ENCODE assay signal across 14 cellular contexts in genomic region chr17:8378117-8378516, GRCh38. TPM values are rescaled to one million over a fixed set of nuclear protein-coding genes. Genes with fewer than 3 reads are reported as not detected.
A peak's percentile ranks its signal among the peaks of the same experiment; 100 is the strongest.
DNase-seq lines count a peak whose midpoint lies in the region; ATAC-seq, FAIRE-seq and TF ChIP-seq lines count a peak whose summit lies in the region.
"Not testable (repeated sequence)": the region's sequence is repeated elsewhere in the genome, so short reads cannot be mapped to it uniquely, and the experiment has no call there.
"Had no signal": no experiment of that assay in that cellular context is flagged by ENCODE, and none has a peak within 500 bp of the region (broad histone marks: within the 10 kb centered on the region; RNA-seq: fewer than 3 reads in every experiment).

No MANE protein-coding gene starts in this region.

- not testable (repeated sequence) for H3K9ac ChIP-seq in SK-N-MC (ENCODE audit: insufficient read length)

- CTCF ChIA-PET in A549 (lab: Yijun Ruan, JAX) = interaction anchor here (1.2 to 2.2 kb wide), 2 partner anchors 18 to 368 kb away, joined by 4 to 5 read pairs; no protein-coding TSS in a partner anchor
- CTCF ChIA-PET in activated CD8-positive, alpha-beta T cell treated with anti-CD3 and anti-CD28 coated beads for 36 hours (lab: Charles Lee) = interaction anchor here (1.7 to 2.1 kb wide), 2 partner anchors 32 to 318 kb away, joined by 3 to 6 read pairs; no protein-coding TSS in a partner anchor

- peaks cover 81% of the 10 kb centered on the region for H3K36me3 Mint-ChIP-seq in GM23338 (ENCODE audit: low read depth)
- H3K36me3 Mint-ChIP-seq in activated CD8-positive, alpha-beta T cell treated with anti-CD3 and anti-CD28 coated beads for 36 hours (ENCODE audit: low read depth) = peaks cover 77% of the 10 kb centered on the region
- H3K36me3 Mint-ChIP-seq in activated naive CD4-positive, alpha-beta T cell treated with anti-CD3 and anti-CD28 coated beads, Interleukin-2, amount 50 U/mL, for 72 hours = peaks cover 51 to 54% of the 10 kb centered on the region in 2 donors
- H3K36me3 Mint-ChIP-seq in effector memory CD8-positive, alpha-beta T cell (ENCODE audit: insufficient read depth) = peaks cover 69% of the 10 kb centered on the region
- peaks cover 58% of the 10 kb centered on the region for H3K36me3 Mint-ChIP-seq in natural killer cell treated with Interleukin-12 subunit alpha and Interleukin-12 subunit beta and Interleukin-15 and Interleukin-18, amount 100 ng/mL, for 72 hours

- not testable (repeated sequence) for H3K27me3 Mint-ChIP-seq in GM23338 (ENCODE audit: insufficient read depth, low read depth, poor library complexity); activated CD8-positive, alpha-beta T cell treated with anti-CD3 and anti-CD28 coated beads for 36 hours; effector memory CD8-positive, alpha-beta T cell; natural killer cell treated with Interleukin-12 subunit alpha and Interleukin-12 subunit beta and Interleukin-15 and Interleukin-18, amount 100 ng/mL, for 72 hours

- not testable (repeated sequence) for H3K27ac ChIP-seq in A549
- H3K27ac ChIP-seq in GM23338 (ENCODE audit: low read depth) (peak overlapping the region; percentile 99), SK-N-MC (peak overlapping the region; percentile 90), testis (peak overlapping the region; percentile 75 to 91)

- H3K4me3 Mint-ChIP-seq in GM23338; effector memory CD8-positive, alpha-beta T cell: not testable (repeated sequence)
- peak overlapping the region; percentile 81 for H3K4me3 Mint-ChIP-seq in activated CD8-positive, alpha-beta T cell treated with anti-CD3 and anti-CD28 coated beads for 36 hours
- peak overlapping the region; percentile 86 for H3K4me3 Mint-ChIP-seq in natural killer cell treated with Interleukin-12 subunit alpha and Interleukin-12 subunit beta and Interleukin-15 and Interleukin-18, amount 100 ng/mL, for 72 hours

- H3K4me1 ChIP-seq in A549 = peaks cover 57% of the 10 kb centered on the region
- H3K4me1 ChIP-seq in GM23338 (ENCODE audit: insufficient read depth) = peaks cover 34% of the 10 kb centered on the region
- H3K4me1 ChIP-seq in testis = peaks cover 35% of the 10 kb centered on the region

- TF ChIP-seq POLR2A in A549 (IDR thresholded peaks at IDR 0.05; ENCODE audit: low read length); testis (IDR thresholded peaks at IDR 0.05): not testable (repeated sequence)

- POLR2A ChIA-PET in A549 (lab: Yijun Ruan, JAX) = not testable (repeated sequence)
- POLR2A ChIA-PET in activated CD8-positive, alpha-beta T cell treated with anti-CD3 and anti-CD28 coated beads for 36 hours (lab: Charles Lee) = interaction anchor here (1.2 to 3.5 kb wide), 4 partner anchors 9 to 155 kb away, joined by 3 to 17 read pairs (median 10); partner anchors contain the start of gene SLC25A35

- not testable (repeated sequence) for H3K4me3 ChIP-seq in A549, GM23338, SK-N-MC, testis

- not testable (repeated sequence) for H3K9me3 Mint-ChIP-seq in GM23338; activated CD8-positive, alpha-beta T cell treated with anti-CD3 and anti-CD28 coated beads for 36 hours; activated naive CD4-positive, alpha-beta T cell treated with anti-CD3 and anti-CD28 coated beads, Interleukin-2, amount 50 U/mL, for 72 hours; effector memory CD8-positive, alpha-beta T cell; natural killer cell treated with Interleukin-12 subunit alpha and Interleukin-12 subunit beta and Interleukin-15 and Interleukin-18, amount 100 ng/mL, for 72 hours

- H3K27me3 ChIP-seq in GM23338 (ENCODE audit: insufficient read depth); testis: not testable (repeated sequence)

- TF ChIP-seq EP300 in A549 (IDR thresholded peaks at IDR 0.05) = not testable (repeated sequence)

- not testable (repeated sequence) for H3K9me3 ChIP-seq in A549; SK-N-MC (ENCODE audit: low read depth, low read length); testis

- TF ChIP-seq CTCF in A549 (IDR thresholded peaks at IDR 0.05); GM23338 (conservative IDR thresholded peaks at IDR 0.05; ENCODE audit: low read depth in 2 of 2); activated CD8-positive, alpha-beta T cell treated with anti-CD3 and anti-CD28 coated beads for 36 hours (IDR thresholded peaks at IDR 0.05); testis (IDR thresholded peaks at IDR 0.05): not testable (repeated sequence)

- 75% methylated on average over 8 of the region's 8 CpGs for WGBS in A549 (ENCODE audit: missing lambda C conversion rate)
- WGBS in testis, 2 donors = 74 to 79% methylated on average over 8 of the region's 8 CpGs

- intact Hi-C loops in activated CD8-positive, alpha-beta T cell treated with anti-CD3 and anti-CD28 coated beads for 36 hours (cut with micrococcal nuclease); testis (cut with DNase I; ENCODE audit: low total_unique reads): not testable (repeated sequence)

- DNase-seq in A549 (ENCODE audit: low read depth in 1 of 2, low spot score in 1 of 2); GM23338 (ENCODE audit: low spot score); SK-N-MC (ENCODE audit: low read depth, low spot score); activated CD8-positive, alpha-beta T cell treated with anti-CD3 and anti-CD28 coated beads for 36 hours; activated naive CD4-positive, alpha-beta T cell treated with anti-CD3 and anti-CD28 coated beads, Interleukin-2, amount 50 U/mL, for 72 hours (ENCODE audit: low spot score in 2 of 2); effector memory CD8-positive, alpha-beta T cell; natural killer cell treated with Interleukin-12 subunit alpha and Interleukin-12 subunit beta and Interleukin-15 and Interleukin-18, amount 100 ng/mL, for 72 hours (ENCODE audit: low spot score); testis: not testable (repeated sequence)

- H3K79me2 ChIP-seq in GM23338 (replicated peaks; ENCODE audit: insufficient read depth) = peaks cover 46% of the 10 kb centered on the region

- not testable (repeated sequence) for FAIRE-seq in A549 (lab: Jason Lieb, UNC)

- H3F3A ChIP-seq in GM23338 (replicated peaks; ENCODE audit: low read depth) = peaks cover 60% of the 10 kb centered on the region

- H3K4me2 ChIP-seq in A549 (peak overlapping the region; percentile 95; the same call in 2 of the 3 replicates), GM23338 (peak overlapping the region; percentile 35; the same call in 1 of the 2 replicates)

- H3K4me1 Mint-ChIP-seq in GM23338 = peaks cover 39% of the 10 kb centered on the region
- H3K4me1 Mint-ChIP-seq in activated CD8-positive, alpha-beta T cell treated with anti-CD3 and anti-CD28 coated beads for 36 hours (ENCODE audit: low read depth) = peaks cover 51% of the 10 kb centered on the region
- peaks cover 32 to 49% of the 10 kb centered on the region in 2 donors for H3K4me1 Mint-ChIP-seq in effector memory CD8-positive, alpha-beta T cell (ENCODE audit: low read depth in 2 of 2)
- peaks cover 36 to 58% of the 10 kb centered on the region in 2 donors for H3K4me1 Mint-ChIP-seq in natural killer cell treated with Interleukin-12 subunit alpha and Interleukin-12 subunit beta and Interleukin-15 and Interleukin-18, amount 100 ng/mL, for 72 hours (ENCODE audit: low read depth in 2 of 2)

- not testable (repeated sequence) for TF ChIP-seq RAD21 in A549 (conservative IDR thresholded peaks at IDR 0.05 in 1 of 2, IDR thresholded peaks at IDR 0.05 in 1 of 2)

- H3K36me3 ChIP-seq in GM23338 (ENCODE audit: insufficient read depth) (peaks cover 54% of the 10 kb centered on the region), SK-N-MC (ENCODE audit: insufficient read depth, low read length) (peaks cover 57% of the 10 kb centered on the region)
- not testable (repeated sequence) for H3K36me3 ChIP-seq in testis (ENCODE audit: low read depth, missing control alignments)

- not testable (repeated sequence) for H3K27ac Mint-ChIP-seq in GM23338
- H3K27ac Mint-ChIP-seq in activated CD8-positive, alpha-beta T cell treated with anti-CD3 and anti-CD28 coated beads for 36 hours = peak overlapping the region; percentile 70
- H3K27ac Mint-ChIP-seq in activated naive CD4-positive, alpha-beta T cell treated with anti-CD3 and anti-CD28 coated beads, Interleukin-2, amount 50 U/mL, for 72 hours = peak overlapping the region; percentile 41 to 88
- H3K27ac Mint-ChIP-seq in effector memory CD8-positive, alpha-beta T cell = peak overlapping the region; percentile 17 to 73
- H3K27ac Mint-ChIP-seq in natural killer cell treated with Interleukin-12 subunit alpha and Interleukin-12 subunit beta and Interleukin-15 and Interleukin-18, amount 100 ng/mL, for 72 hours = peak overlapping the region; percentile 71 to 83

- not testable (repeated sequence) for H2AFZ ChIP-seq in GM23338

- H3K9me2 ChIP-seq in GM23338 (ENCODE audit: insufficient read depth) = not testable (repeated sequence)

- ATAC-seq in A549; GM23338; activated CD8-positive, alpha-beta T cell treated with anti-CD3 and anti-CD28 coated beads for 36 hours; activated naive CD4-positive, alpha-beta T cell treated with anti-CD3 and anti-CD28 coated beads, Interleukin-2, amount 50 U/mL, for 72 hours; effector memory CD8-positive, alpha-beta T cell (replicated peaks); natural killer cell treated with Interleukin-12 subunit alpha and Interleukin-12 subunit beta and Interleukin-15 and Interleukin-18, amount 100 ng/mL, for 72 hours: not testable (repeated sequence)

- H4K20me1 ChIP-seq in GM23338 (replicated peaks; ENCODE audit: insufficient read depth) = peaks cover 32% of the 10 kb centered on the region

RNA-seq across cellular contexts. Expression of gene RPL26, which starts 4.9 kb away (rescaled TPM):
- polyA plus RNA-seq in A549 (2011; rRNA removed) (6,286 and 7,141 TPM in 2 replicates), A549 (2017; fragmentation: RNase III; extraction: RNeasy Plus Mini Kit Qiagen cat#74134 plus additional on column Dnase treatment) (5,521 to 6,159 TPM (median 5,591 TPM) in 3 replicates), GM23338 (2016; fragmentation: Nextera tagmentation; extraction: Ambion mirVana) (2,274 and 2,541 TPM in 2 replicates), testis (ENCODE audit: insufficient read depth, low read depth, low replicate concordance) (1,360 TPM)
- 3,627 and 5,145 TPM in 2 replicates for polyA plus RNA-seq in A549 (2012; cell fraction: cytosol; rRNA removed)
- 762 and 1,293 TPM in 2 replicates for polyA plus RNA-seq in A549 (2012; cell fraction: nucleus; rRNA removed)
- 905 and 1,060 TPM in 2 replicates for polyA minus RNA-seq in A549 (2011; rRNA and poly(A)+ RNA removed)
- 3,158 and 4,450 TPM in 2 replicates for total RNA-seq in GM23338 (2014; rRNA removed; shearing (Covaris generic))
- total RNA-seq in activated CD8-positive, alpha-beta T cell treated with anti-CD3 and anti-CD28 coated beads for 36 hours = 1,000 to 10,000 TPM; 3,141 to 3,176 TPM
- 1,000 to 10,000 TPM; 2,907 to 3,757 TPM for total RNA-seq in activated naive CD4-positive, alpha-beta T cell treated with anti-CD3 and anti-CD28 coated beads, Interleukin-2, amount 50 U/mL, for 72 hours
- total RNA-seq in natural killer cell treated with Interleukin-12 subunit alpha and Interleukin-12 subunit beta and Interleukin-15 and Interleukin-18, amount 100 ng/mL, for 72 hours = 1,000 to 10,000 TPM in 1 of 2 donors, 100 to 1,000 TPM in 1; 884 to 1,221 TPM
- 1,000 to 10,000 TPM in 1 of 2 donors, 100 to 1,000 TPM in 1; 769 to 1,617 TPM for total RNA-seq in testis

RNA-seq across cellular contexts. Expression of gene RNF222, which starts 19.5 kb away (rescaled TPM):
- polyA plus RNA-seq in A549 (2011; rRNA removed) = not detected in 2 replicates
- 0.01 TPM in 1 of 2 replicates, not detected in the other for polyA plus RNA-seq in A549 (2012; cell fraction: cytosol; rRNA removed)
- 0.01 TPM in 1 of 2 replicates, not detected in the other for polyA plus RNA-seq in A549 (2012; cell fraction: nucleus; rRNA removed)
- polyA plus RNA-seq in A549 (2017; fragmentation: RNase III; extraction: RNeasy Plus Mini Kit Qiagen cat#74134 plus additional on column Dnase treatment) = not detected in 3 replicates
- polyA minus RNA-seq in A549 (2011; rRNA and poly(A)+ RNA removed) = not detected in 2 replicates
- 0.07 and 0.31 TPM in 2 replicates for total RNA-seq in GM23338 (2014; rRNA removed; shearing (Covaris generic))
- 0.10 TPM in 1 of 2 replicates, not detected in the other for polyA plus RNA-seq in GM23338 (2016; fragmentation: Nextera tagmentation; extraction: Ambion mirVana)
- total RNA-seq in activated CD8-positive, alpha-beta T cell treated with anti-CD3 and anti-CD28 coated beads for 36 hours = under 1 TPM; 0.11 TPM
- total RNA-seq in activated naive CD4-positive, alpha-beta T cell treated with anti-CD3 and anti-CD28 coated beads, Interleukin-2, amount 50 U/mL, for 72 hours = under 1 TPM; 0.18 to 0.21 TPM
- not detected for total RNA-seq in natural killer cell treated with Interleukin-12 subunit alpha and Interleukin-12 subunit beta and Interleukin-15 and Interleukin-18, amount 100 ng/mL, for 72 hours
- under 1 TPM in 1 of 2 donors, not detected in 1; 0.06 TPM for total RNA-seq in testis
- polyA plus RNA-seq in testis (ENCODE audit: insufficient read depth, low read depth, low replicate concordance) = not detected
- total RNA-seq: A172, HT-29, LHCN-M2, NCI-H460 had no signal

RNA-seq across cellular contexts. Expression of gene ODF4, which starts 38.5 kb away (rescaled TPM):
- polyA plus RNA-seq in A549 (2011; rRNA removed) (not detected in 2 replicates), A549 (2017; fragmentation: RNase III; extraction: RNeasy Plus Mini Kit Qiagen cat#74134 plus additional on column Dnase treatment) (not detected in 3 replicates), GM23338 (2016; fragmentation: Nextera tagmentation; extraction: Ambion mirVana) (not detected in 2 replicates), testis (ENCODE audit: insufficient read depth, low read depth, low replicate concordance) (34.0 TPM)
- polyA plus RNA-seq in A549 (2012; cell fraction: cytosol; rRNA removed) = not detected in 2 replicates
- polyA plus RNA-seq in A549 (2012; cell fraction: nucleus; rRNA removed) = not detected in 2 replicates
- not detected in 2 replicates for polyA minus RNA-seq in A549 (2011; rRNA and poly(A)+ RNA removed)
- not detected in 2 replicates for total RNA-seq in GM23338 (2014; rRNA removed; shearing (Covaris generic))
- total RNA-seq in activated CD8-positive, alpha-beta T cell treated with anti-CD3 and anti-CD28 coated beads for 36 hours = not detected
- not detected for total RNA-seq in activated naive CD4-positive, alpha-beta T cell treated with anti-CD3 and anti-CD28 coated beads, Interleukin-2, amount 50 U/mL, for 72 hours
- not detected for total RNA-seq in natural killer cell treated with Interleukin-12 subunit alpha and Interleukin-12 subunit beta and Interleukin-15 and Interleukin-18, amount 100 ng/mL, for 72 hours
- total RNA-seq in testis = 1 to 10 TPM; 5.3 to 7.7 TPM
- total RNA-seq: A172; CD4-positive, alpha-beta memory T cell; HT-29; LHCN-M2; NCI-H460 had no signal
- polyA plus RNA-seq: CD4-positive, alpha-beta memory T cell; IgD-negative memory B cell had no signal

RNA-seq across cellular contexts. Expression of gene NDEL1, which starts 57.6 kb away (rescaled TPM):
- polyA plus RNA-seq in A549 (2011; rRNA removed) = 71.0 and 91.0 TPM in 2 replicates
- polyA plus RNA-seq in A549 (2012; cell fraction: cytosol; rRNA removed) = 55.0 and 65.1 TPM in 2 replicates
- 115 and 146 TPM in 2 replicates for polyA plus RNA-seq in A549 (2012; cell fraction: nucleus; rRNA removed)
- 50.7 to 53.3 TPM (median 51.5 TPM) in 3 replicates for polyA plus RNA-seq in A549 (2017; fragmentation: RNase III; extraction: RNeasy Plus Mini Kit Qiagen cat#74134 plus additional on column Dnase treatment)
- polyA minus RNA-seq in A549 (2011; rRNA and poly(A)+ RNA removed) = 44.7 and 52.2 TPM in 2 replicates
- total RNA-seq in GM23338 (2014; rRNA removed; shearing (Covaris generic)) = 15.9 and 21.2 TPM in 2 replicates
- 21.6 and 26.0 TPM in 2 replicates for polyA plus RNA-seq in GM23338 (2016; fragmentation: Nextera tagmentation; extraction: Ambion mirVana)
- total RNA-seq in activated CD8-positive, alpha-beta T cell treated with anti-CD3 and anti-CD28 coated beads for 36 hours = 10 to 100 TPM; 48.1 to 53.9 TPM
- total RNA-seq in activated naive CD4-positive, alpha-beta T cell treated with anti-CD3 and anti-CD28 coated beads, Interleukin-2, amount 50 U/mL, for 72 hours = 10 to 100 TPM; 68.1 to 72.4 TPM
- total RNA-seq in natural killer cell treated with Interleukin-12 subunit alpha and Interleukin-12 subunit beta and Interleukin-15 and Interleukin-18, amount 100 ng/mL, for 72 hours = 100 to 1,000 TPM in 1 of 2 donors, 10 to 100 TPM in 1; 94.9 to 101 TPM
- 10 to 100 TPM; 73.1 to 85.4 TPM for total RNA-seq in testis
- polyA plus RNA-seq in testis (ENCODE audit: insufficient read depth, low read depth, low replicate concordance) = 51.2 TPM
